Comparison of ENCODE assay signal across 8 cellular contexts in the genomic region with DNA sequence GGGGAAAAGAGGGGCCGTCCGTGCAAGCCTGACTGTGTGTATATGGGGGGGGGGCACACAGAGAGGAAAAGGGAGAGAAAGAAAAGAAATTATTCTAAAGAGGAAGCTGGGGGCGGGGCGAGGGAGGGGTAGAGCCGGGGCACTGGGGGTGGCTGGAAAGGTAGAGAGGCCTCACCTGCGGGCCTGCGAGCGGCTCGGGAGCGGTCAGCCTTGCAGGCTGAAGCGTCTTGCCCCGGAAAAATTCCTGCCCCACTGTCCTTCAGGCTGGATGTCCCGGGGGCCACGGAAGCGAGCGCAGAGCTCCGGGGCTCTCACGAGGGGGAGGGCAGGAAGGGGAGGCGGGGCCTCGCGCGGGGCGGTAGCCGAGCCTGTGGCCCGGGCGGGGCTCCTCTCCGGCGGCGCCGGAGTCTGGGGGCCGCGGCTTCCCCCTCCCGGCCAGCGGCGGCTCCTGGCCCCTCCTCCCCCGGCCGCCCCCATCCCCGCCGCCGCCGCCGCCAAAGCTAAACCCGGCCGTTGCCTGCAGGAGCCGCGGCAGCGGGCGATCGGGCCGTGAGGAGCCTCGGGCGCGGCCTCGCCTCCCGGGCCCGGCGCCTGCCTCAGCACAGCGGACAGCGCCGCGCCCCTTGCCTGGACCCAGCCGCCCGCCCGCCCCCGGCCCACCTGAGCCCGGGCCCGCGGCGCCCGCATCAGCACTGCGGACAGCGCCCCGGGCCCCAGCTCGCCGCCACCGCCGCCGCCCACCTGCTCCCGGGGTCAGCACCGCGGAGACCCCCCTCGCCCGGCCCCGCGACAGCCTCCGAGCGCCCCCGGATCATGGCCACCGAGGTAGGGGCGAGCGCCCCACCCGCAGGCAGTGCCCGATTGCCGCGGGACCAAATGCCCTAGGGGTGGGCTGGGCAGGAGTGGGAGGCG. TPM values are rescaled to one million over a fixed set of nuclear protein-coding genes. Genes with fewer than 3 reads are reported as not detected.
DNase-seq lines count a peak whose midpoint lies in the region; ATAC-seq and TF ChIP-seq lines count a peak whose summit lies in the region.

A gene (plus strand): TSS at position 353 of the 912 bp plus-strand sequence. CDS start 461 bp downstream, at position 814.

- ATAC-seq in HG03159 (IDR thresholded peaks at IDR 0.05; ENCODE audit: unreplicated experiment): peak; percentile 57
- no peak for ATAC-seq in HG02938 (IDR thresholded peaks at IDR 0.05; ENCODE audit: unreplicated experiment)

- no peak within 1 kb of the TSS for H3K27ac ChIP-seq in smooth muscle cell (ENCODE audit: low read depth)

- in situ Hi-C loops in G401 (cut with HindIII; ENCODE audit: low sequenced_read_pairs): no loop called here

- peak; percentile 79 for DNase-seq in G401 (ENCODE audit: low spot score)
- DNase-seq in SW480 (ENCODE audit: low spot score): peak; percentile 52
- DNase-seq in amniotic epithelial cell (ENCODE audit: low read depth): peak; percentile 14
- DNase-seq in smooth muscle cell (lab: John Stamatoyannopoulos, UW; ENCODE audit: unreplicated experiment): peak; percentile 17
- no peak for DNase-seq in mucosa of gallbladder (ENCODE audit: low spot score)

- peak within 1 kb of the TSS; percentile 84 for H3K4me2 ChIP-seq in smooth muscle cell

- H3K4me3 ChIP-seq in iPS-11a (ENCODE audit: low read depth, low read length) (peak within 1 kb of the TSS; percentile 45), smooth muscle cell (peak within 1 kb of the TSS; percentile 48)

- WGBS in smooth muscle cell (ENCODE audit: low lambda C conversion rate): 2% methylated on average over 20 of the region's 96 CpGs

- H3K9me3 ChIP-seq in smooth muscle cell (replicated peaks; ENCODE audit: low read depth): no peaks in the 10 kb centered on the region

- H4K20me1 ChIP-seq in smooth muscle cell (ENCODE audit: low read depth): no peaks in the 10 kb centered on the region

- no peak within 1 kb of the TSS for H3K9ac ChIP-seq in smooth muscle cell (ENCODE audit: low read depth)

- H3K36me3 ChIP-seq in smooth muscle cell (ENCODE audit: low read depth): no peaks in the 10 kb centered on the region

- H2AFZ ChIP-seq in smooth muscle cell (ENCODE audit: low read depth): no peak within 1 kb of the TSS

- peaks cover 81% of the 10 kb centered on the region for H3K27me3 ChIP-seq in smooth muscle cell (ENCODE audit: low read depth)

- H3K4me1 ChIP-seq in smooth muscle cell (ENCODE audit: low read depth): no peaks in the 10 kb centered on the region

- no peaks in the 10 kb centered on the region for H3K79me2 ChIP-seq in smooth muscle cell (ENCODE audit: low read depth)

- TF ChIP-seq CTCF in smooth muscle cell (IDR thresholded peaks at IDR 0.05; ENCODE audit: borderline replicate concordance, insufficient read depth, poor library complexity, severe bottlenecking): no peak

- H3F3A ChIP-seq in smooth muscle cell (ENCODE audit: low read depth): no peaks in the 10 kb centered on the region

RNA-seq across cellular contexts. Expression of the gene that starts here (rescaled TPM):
- total RNA-seq in G401 (2014; rRNA removed; shearing (Covaris generic)): 0.12 TPM in 1 of 2 replicates, not detected in the other
- total RNA-seq in smooth muscle cell (not detected in 2 replicates), mucosa of gallbladder (3.3 TPM)
- polyA plus RNA-seq in smooth muscle cell: not detected in 2 replicates

Comparison
In these comparisons a context has a peak if more than half of its experiments do, and no peak if none do; other contexts are left out.
1. Peak in DNase-seq in G401; RNA of the gene not detected or under 1 TPM.
2. Peak in DNase-seq, H3K4me3 ChIP-seq and H3K4me2 ChIP-seq in smooth muscle cell; RNA of the gene not detected or under 1 TPM.